Comparison of ENCODE assay signal across 2 cellular contexts in genomic region chr11:11441091-11441490, GRCh38.
TF ChIP-seq lines count a peak whose summit lies in the region.

No MANE protein-coding gene starts in this region.

TF ChIP-seq in SK-N-SH, 30 proteins besides CTCF, POLR2A, EP300 and RAD21 (continued from another document):
- TF ChIP-seq MEF2A (IDR thresholded peaks at IDR 0.05; ENCODE audit: borderline replicate concordance, low read depth) (no peak), REST (IDR thresholded peaks at IDR 0.05; ENCODE audit: low read depth, low read length) (no peak), FOSL2 (IDR thresholded peaks at IDR 0.05; ENCODE audit: borderline replicate concordance, low read depth) (no peak), NRF1 (IDR thresholded peaks at IDR 0.05; ENCODE audit: low read depth, low read length) (no peak), POLR2AphosphoS5 (IDR thresholded peaks at IDR 0.05; ENCODE audit: low read depth, low read length) (no peak), USF1 (IDR thresholded peaks at IDR 0.05; ENCODE audit: borderline replicate concordance, low read depth) (no peak), RXRA (IDR thresholded peaks at IDR 0.05; ENCODE audit: borderline replicate concordance, low read depth) (no peak), TCF12 (IDR thresholded peaks at IDR 0.05) (no peak), YY1 (IDR thresholded peaks at IDR 0.05; ENCODE audit: low read depth) (no peak)

TF ChIP-seq in A549, 52 proteins besides CTCF, POLR2A, EP300 and RAD21 (continued from another document):
- TF ChIP-seq HMGXB4 (CRISPR knock-in tag; IDR thresholded peaks at IDR 0.05; ENCODE audit: borderline replicate concordance): no peak
